Comparison of ENCODE assay signal across 25 cellular contexts in genomic region chr6:2914318-2914660, GRCh38. TPM values are rescaled to one million over a fixed set of nuclear protein-coding genes. Genes with fewer than 3 reads are reported as not detected.
DNase-seq lines count a peak whose midpoint lies in the region; FAIRE-seq and TF ChIP-seq lines count a peak whose summit lies in the region.
"Had no signal": no experiment of that assay in that cellular context is flagged by ENCODE, and none has a peak within 500 bp of the region (broad histone marks: within the 10 kb centered on the region; RNA-seq: fewer than 3 reads in every experiment).

No MANE protein-coding gene starts in this region.

- FAIRE-seq in GM12892 (lab: Jason Lieb, UNC), result no peak
- FAIRE-seq: A549, G401.6, urothelium cell line had no signal

- peak overlapping the region in 1 of 5 donors; percentile 23 for H3K27ac ChIP-seq in stomach
- H3K27ac ChIP-seq: A549, BLaER1, brain microvascular endothelial cell, foreskin keratinocyte, PC-9, psoas muscle had no signal

- peaks cover 0 to 26% (median 10%) of the 10 kb centered on the region in 4 donors for H3K4me1 ChIP-seq in stomach
- H3K4me1 ChIP-seq: A549, BLaER1, foreskin keratinocyte, psoas muscle had no signal

- DNase-seq in NCI-H2171 treated with DMSO at 0.1 percent for 48 hours (lab: John Stamatoyannopoulos, UW), result peak; percentile 4
- no peak for DNase-seq in NCI-H2171 (lab: John Stamatoyannopoulos, UW)
- DNase-seq in NOMO-1 treated with dmso at 0.1 percent for 144 hours (lab: John Stamatoyannopoulos, UW; ENCODE audit: unreplicated experiment), result peak; percentile 4
- peak; percentile 7 for DNase-seq in fibroblast of villous mesenchyme (ENCODE audit: low read depth)
- DNase-seq in stomach, result peak; percentile 40
- DNase-seq in AG08396 (ENCODE audit: low spot score), result no peak
- no peak for DNase-seq in GM12892 (ENCODE audit: insufficient read length)
- DNase-seq in stimulated activated CD4-positive, alpha-beta T cell treated with anti-CD3 and anti-CD28 coated beads, Interleukin-4, amount 100 ng/mL, for 1 hour, result no peak
- DNase-seq: activated B cell treated with CpG ODN at 0.5 μM for 24 hours; activated naive CD8-positive, alpha-beta T cell treated with anti-CD3 and anti-CD28 coated beads, Interleukin-2, amount 50 U/mL, for 24 hours; brain microvascular endothelial cell; foreskin keratinocyte; H7; NCI-H1048; NCI-H2081; NCI-H524 treated with DMSO at 0.1 percent for 48 hours; PC-9; psoas muscle; stimulated activated CD4-positive, alpha-beta T cell treated with anti-CD3 and anti-CD28 coated beads, Interleukin-4, amount 100 ng/mL, for 24 hours; T-helper 17 cell had no signal

- intact Hi-C loops in stomach (cut with DNase I; ENCODE audit: low total_unique reads), result no loop called here

- no peaks in the 10 kb centered on the region for H3K27me3 ChIP-seq in stomach
- H3K27me3 ChIP-seq: BLaER1, brain microvascular endothelial cell had no signal

- TF ChIP-seq POLR2A in stomach (IDR thresholded peaks at IDR 0.05), result no peak
- no peak for TF ChIP-seq POLR2A in GM12892 (IDR thresholded peaks at IDR 0.05; ENCODE audit: low read depth, low read length)

- WGBS in stomach, 5 donors, result 44 to 56% (median 49%) methylated on average over 7 of the region's 7 CpGs

- TF ChIP-seq CTCF in fibroblast of villous mesenchyme (IDR thresholded peaks at IDR 0.05; ENCODE audit: insufficient read depth, low read depth, low read length) (no peak), stomach (IDR thresholded peaks at IDR 0.05) (no peak)

- TF ChIP-seq EP300 in stomach (IDR thresholded peaks at IDR 0.05), result no peak

- no peaks in the 10 kb centered on the region for H3K36me3 ChIP-seq in stomach
- H3K36me3 ChIP-seq: BLaER1, brain microvascular endothelial cell had no signal

- H3K4me3 ChIP-seq in fibroblast of villous mesenchyme (ENCODE audit: low read depth, low read length), result no peak overlapping the region
- H3K4me3 ChIP-seq in stomach, result no peak overlapping the region
- H3K4me3 ChIP-seq: A549, BLaER1, PC-9, psoas muscle, smooth muscle cell had no signal

- no peaks in the 10 kb centered on the region for H3K9me3 ChIP-seq in stomach
- H3K9me3 ChIP-seq: A549, BLaER1, psoas muscle had no signal

RNA-seq across cellular contexts. Expression of gene SERPINB9, which starts 11.2 kb away (rescaled TPM):
- total RNA-seq in fibroblast of villous mesenchyme (15.1 and 17.3 TPM in 2 replicates), stomach (1 to 10 TPM in 3 of 5 donors, under 1 TPM in 1, not detected in 1; 0.58 to 9.4 (median 2.8) TPM)
- 1 to 10 TPM; 2.0 to 3.5 (median 2.1) TPM for polyA plus RNA-seq in stomach
- 13.7 TPM for polyA plus RNA-seq in GM12892 (2012; ENCODE audit: missing spikeins)

RNA-seq across cellular contexts. Expression of gene SERPINB6, which starts 57.1 kb away (rescaled TPM):
- total RNA-seq in fibroblast of villous mesenchyme (96.3 and 122 TPM in 2 replicates), stomach (100 to 1,000 TPM in 4 of 5 donors, 10 to 100 TPM in 1; 79.1 to 208 (median 160) TPM)
- 100 to 1,000 TPM in 2 of 3 donors, 10 to 100 TPM in 1; 93.1 to 281 (median 144) TPM for polyA plus RNA-seq in stomach
- 5.9 TPM for polyA plus RNA-seq in GM12892 (2012; ENCODE audit: missing spikeins)

Comparison
In these comparisons a context has a peak if more than half of its experiments do, and no peak if none do; other contexts are left out.
1. DNase-seq: peak in NCI-H2171 treated with DMSO at 0.1 percent for 48 hours (single experiment), NOMO-1 treated with dmso at 0.1 percent for 144 hours (single experiment), fibroblast of villous mesenchyme (single experiment) and stomach (single experiment); none in NCI-H2171 (single experiment), AG08396 (single experiment), GM12892 (single experiment) and stimulated activated CD4-positive, alpha-beta T cell treated with anti-CD3 and anti-CD28 coated beads, Interleukin-4, amount 100 ng/mL, for 1 hour (single experiment).